Comparison of ENCODE assay signal across 1 cellular context in the genomic region with DNA sequence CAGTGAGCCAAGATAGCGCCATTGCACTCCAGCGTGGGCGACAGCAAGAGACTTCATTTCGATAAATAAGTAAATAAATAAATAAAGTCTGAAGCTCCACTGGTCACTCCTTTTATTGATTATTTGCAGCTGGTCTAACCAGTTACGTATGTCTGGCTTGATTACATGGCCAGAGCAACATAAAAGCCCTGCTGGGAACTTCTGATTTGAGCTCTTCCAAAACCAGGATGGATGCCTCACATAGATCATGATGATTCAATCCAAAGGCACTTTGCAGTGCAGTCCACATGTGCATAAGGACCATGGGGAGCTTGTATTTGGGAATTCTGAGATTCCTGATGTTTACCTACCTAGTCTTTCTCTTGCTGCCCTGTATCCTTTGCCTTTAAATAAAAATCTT.
TF ChIP-seq lines count a peak whose summit lies in the region.

No MANE protein-coding gene starts in this region.

TF ChIP-seq in SK-N-SH, 30 proteins besides CTCF, POLR2A, EP300 and RAD21:
- TF ChIP-seq, protein P1, sequence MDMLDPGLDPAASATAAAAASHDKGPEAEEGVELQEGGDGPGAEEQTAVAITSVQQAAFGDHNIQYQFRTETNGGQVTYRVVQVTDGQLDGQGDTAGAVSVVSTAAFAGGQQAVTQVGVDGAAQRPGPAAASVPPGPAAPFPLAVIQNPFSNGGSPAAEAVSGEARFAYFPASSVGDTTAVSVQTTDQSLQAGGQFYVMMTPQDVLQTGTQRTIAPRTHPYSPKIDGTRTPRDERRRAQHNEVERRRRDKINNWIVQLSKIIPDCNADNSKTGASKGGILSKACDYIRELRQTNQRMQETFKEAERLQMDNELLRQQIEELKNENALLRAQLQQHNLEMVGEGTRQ (IDR thresholded peaks at IDR 0.05; ENCODE audit: borderline replicate concordance, low read depth, low read length) = no peak
- TF ChIP-seq, protein P2, sequence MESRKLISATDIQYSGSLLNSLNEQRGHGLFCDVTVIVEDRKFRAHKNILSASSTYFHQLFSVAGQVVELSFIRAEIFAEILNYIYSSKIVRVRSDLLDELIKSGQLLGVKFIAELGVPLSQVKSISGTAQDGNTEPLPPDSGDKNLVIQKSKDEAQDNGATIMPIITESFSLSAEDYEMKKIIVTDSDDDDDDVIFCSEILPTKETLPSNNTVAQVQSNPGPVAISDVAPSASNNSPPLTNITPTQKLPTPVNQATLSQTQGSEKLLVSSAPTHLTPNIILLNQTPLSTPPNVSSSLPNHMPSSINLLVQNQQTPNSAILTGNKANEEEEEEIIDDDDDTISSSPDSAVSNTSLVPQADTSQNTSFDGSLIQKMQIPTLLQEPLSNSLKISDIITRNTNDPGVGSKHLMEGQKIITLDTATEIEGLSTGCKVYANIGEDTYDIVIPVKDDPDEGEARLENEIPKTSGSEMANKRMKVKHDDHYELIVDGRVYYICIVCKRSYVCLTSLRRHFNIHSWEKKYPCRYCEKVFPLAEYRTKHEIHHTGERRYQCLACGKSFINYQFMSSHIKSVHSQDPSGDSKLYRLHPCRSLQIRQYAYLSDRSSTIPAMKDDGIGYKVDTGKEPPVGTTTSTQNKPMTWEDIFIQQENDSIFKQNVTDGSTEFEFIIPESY (IDR thresholded peaks at IDR 0.05; ENCODE audit: borderline replicate concordance, low read depth) = no peak
- 0 out of 2 replicates have a peak, but pooled peaks have one; percentile 17 for TF ChIP-seq POLR2AphosphoS5 (IDR thresholded peaks at IDR 0.05; ENCODE audit: low read depth, low read length)
- no peak for TF ChIP-seq GABPA (IDR thresholded peaks at IDR 0.05; ENCODE audit: low read depth)
- no peak for TF ChIP-seq CHD2 (IDR thresholded peaks at IDR 0.05; ENCODE audit: low read length, partially characterized antibody)
- TF ChIP-seq RCOR1 (IDR thresholded peaks at IDR 0.05; ENCODE audit: low read length) = no peak
- TF ChIP-seq YY1 (IDR thresholded peaks at IDR 0.05; ENCODE audit: low read depth) = no peak
- peak; percentile 80 for TF ChIP-seq TCF12 (IDR thresholded peaks at IDR 0.05)
- no peak for TF ChIP-seq RXRA (IDR thresholded peaks at IDR 0.05; ENCODE audit: borderline replicate concordance, low read depth)
- TF ChIP-seq MXI1 (IDR thresholded peaks at IDR 0.05; ENCODE audit: low read depth, low read length) = no peak
- no peak for TF ChIP-seq EZH2phosphoT487 (IDR thresholded peaks at IDR 0.05; ENCODE audit: borderline replicate concordance, low read depth)
- TF ChIP-seq MEF2A (IDR thresholded peaks at IDR 0.05; ENCODE audit: borderline replicate concordance, low read depth) = no peak
- peak; percentile 40 for TF ChIP-seq JUND (IDR thresholded peaks at IDR 0.05)
- peak; percentile 32; the same call in 1 of the 2 replicates for TF ChIP-seq FOSL2 (IDR thresholded peaks at IDR 0.05; ENCODE audit: borderline replicate concordance, low read depth)
- TF ChIP-seq ELF1 (IDR thresholded peaks at IDR 0.05) = no peak
- TF ChIP-seq, protein P3, sequence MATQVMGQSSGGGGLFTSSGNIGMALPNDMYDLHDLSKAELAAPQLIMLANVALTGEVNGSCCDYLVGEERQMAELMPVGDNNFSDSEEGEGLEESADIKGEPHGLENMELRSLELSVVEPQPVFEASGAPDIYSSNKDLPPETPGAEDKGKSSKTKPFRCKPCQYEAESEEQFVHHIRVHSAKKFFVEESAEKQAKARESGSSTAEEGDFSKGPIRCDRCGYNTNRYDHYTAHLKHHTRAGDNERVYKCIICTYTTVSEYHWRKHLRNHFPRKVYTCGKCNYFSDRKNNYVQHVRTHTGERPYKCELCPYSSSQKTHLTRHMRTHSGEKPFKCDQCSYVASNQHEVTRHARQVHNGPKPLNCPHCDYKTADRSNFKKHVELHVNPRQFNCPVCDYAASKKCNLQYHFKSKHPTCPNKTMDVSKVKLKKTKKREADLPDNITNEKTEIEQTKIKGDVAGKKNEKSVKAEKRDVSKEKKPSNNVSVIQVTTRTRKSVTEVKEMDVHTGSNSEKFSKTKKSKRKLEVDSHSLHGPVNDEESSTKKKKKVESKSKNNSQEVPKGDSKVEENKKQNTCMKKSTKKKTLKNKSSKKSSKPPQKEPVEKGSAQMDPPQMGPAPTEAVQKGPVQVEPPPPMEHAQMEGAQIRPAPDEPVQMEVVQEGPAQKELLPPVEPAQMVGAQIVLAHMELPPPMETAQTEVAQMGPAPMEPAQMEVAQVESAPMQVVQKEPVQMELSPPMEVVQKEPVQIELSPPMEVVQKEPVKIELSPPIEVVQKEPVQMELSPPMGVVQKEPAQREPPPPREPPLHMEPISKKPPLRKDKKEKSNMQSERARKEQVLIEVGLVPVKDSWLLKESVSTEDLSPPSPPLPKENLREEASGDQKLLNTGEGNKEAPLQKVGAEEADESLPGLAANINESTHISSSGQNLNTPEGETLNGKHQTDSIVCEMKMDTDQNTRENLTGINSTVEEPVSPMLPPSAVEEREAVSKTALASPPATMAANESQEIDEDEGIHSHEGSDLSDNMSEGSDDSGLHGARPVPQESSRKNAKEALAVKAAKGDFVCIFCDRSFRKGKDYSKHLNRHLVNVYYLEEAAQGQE (IDR thresholded peaks at IDR 0.05; ENCODE audit: low read depth, low read length) = no peak
- TF ChIP-seq FOXJ3 (CRISPR knock-in tag; IDR thresholded peaks at IDR 0.05) = no peak
- peak; percentile 47; the same call in 1 of the 2 replicates for TF ChIP-seq NFIC (IDR thresholded peaks at IDR 0.05; ENCODE audit: borderline replicate concordance)
- TF ChIP-seq, protein P4, sequence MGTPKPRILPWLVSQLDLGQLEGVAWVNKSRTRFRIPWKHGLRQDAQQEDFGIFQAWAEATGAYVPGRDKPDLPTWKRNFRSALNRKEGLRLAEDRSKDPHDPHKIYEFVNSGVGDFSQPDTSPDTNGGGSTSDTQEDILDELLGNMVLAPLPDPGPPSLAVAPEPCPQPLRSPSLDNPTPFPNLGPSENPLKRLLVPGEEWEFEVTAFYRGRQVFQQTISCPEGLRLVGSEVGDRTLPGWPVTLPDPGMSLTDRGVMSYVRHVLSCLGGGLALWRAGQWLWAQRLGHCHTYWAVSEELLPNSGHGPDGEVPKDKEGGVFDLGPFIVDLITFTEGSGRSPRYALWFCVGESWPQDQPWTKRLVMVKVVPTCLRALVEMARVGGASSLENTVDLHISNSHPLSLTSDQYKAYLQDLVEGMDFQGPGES (IDR thresholded peaks at IDR 0.05; ENCODE audit: low read depth, low read length) = no peak
- TF ChIP-seq, protein P5, sequence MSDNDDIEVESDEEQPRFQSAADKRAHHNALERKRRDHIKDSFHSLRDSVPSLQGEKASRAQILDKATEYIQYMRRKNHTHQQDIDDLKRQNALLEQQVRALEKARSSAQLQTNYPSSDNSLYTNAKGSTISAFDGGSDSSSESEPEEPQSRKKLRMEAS (IDR thresholded peaks at IDR 0.05; ENCODE audit: low read depth) = no peak
- TF ChIP-seq, protein P6, sequence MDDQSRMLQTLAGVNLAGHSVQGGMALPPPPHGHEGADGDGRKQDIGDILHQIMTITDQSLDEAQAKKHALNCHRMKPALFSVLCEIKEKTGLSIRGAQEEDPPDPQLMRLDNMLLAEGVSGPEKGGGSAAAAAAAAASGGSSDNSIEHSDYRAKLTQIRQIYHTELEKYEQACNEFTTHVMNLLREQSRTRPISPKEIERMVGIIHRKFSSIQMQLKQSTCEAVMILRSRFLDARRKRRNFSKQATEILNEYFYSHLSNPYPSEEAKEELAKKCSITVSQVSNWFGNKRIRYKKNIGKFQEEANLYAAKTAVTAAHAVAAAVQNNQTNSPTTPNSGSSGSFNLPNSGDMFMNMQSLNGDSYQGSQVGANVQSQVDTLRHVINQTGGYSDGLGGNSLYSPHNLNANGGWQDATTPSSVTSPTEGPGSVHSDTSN (IDR thresholded peaks at IDR 0.05) = peak; percentile 32; the same call in 1 of the 2 replicates
